ENCODE assay signal across 18 cellular contexts in the genomic region with DNA sequence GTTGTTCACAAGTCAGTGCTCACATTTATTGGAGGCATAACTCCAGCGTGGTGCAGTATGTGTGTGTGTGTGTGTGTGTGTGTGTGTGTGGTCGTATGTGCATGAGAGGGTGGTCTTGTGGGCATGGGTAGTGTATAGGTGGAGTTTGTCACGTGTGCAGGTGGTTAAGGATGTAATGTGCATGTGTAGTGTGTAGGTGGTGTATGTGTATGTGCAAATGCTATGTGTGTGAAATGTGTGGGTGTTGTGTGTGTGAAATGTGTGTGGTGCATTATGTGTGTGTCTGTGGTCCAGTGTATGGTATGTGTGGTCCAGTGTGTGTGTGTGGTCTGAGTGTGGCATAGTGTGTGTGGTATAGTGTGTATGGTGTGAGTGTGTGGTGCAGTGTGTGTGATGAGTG.
"Had no signal": no experiment of that assay in that cellular context is flagged by ENCODE, and none has a peak within 500 bp of the region (broad histone marks: within the 10 kb centered on the region; RNA-seq: fewer than 3 reads in every experiment).

No MANE protein-coding gene starts in this region.

- H3K4me1 ChIP-seq: adrenal gland, breast epithelium, lower lobe of right lung had no signal

- H3K9me3 ChIP-seq: adrenal gland, breast epithelium, lower lobe of right lung, psoas muscle, stomach had no signal

- H3K4me3 ChIP-seq: adrenal gland, breast epithelium, lower lobe of right lung, psoas muscle, smooth muscle cell, stomach had no signal

- H3K4me2 ChIP-seq: smooth muscle cell had no signal

- H3K27ac ChIP-seq: breast epithelium, epithelial cell of prostate, psoas muscle, stomach had no signal

- H3K36me3 Mint-ChIP-seq: activated naive CD4-positive, alpha-beta T cell treated with anti-CD3 and anti-CD28 coated beads, Interleukin-2, amount 50 U/mL, for 72 hours; stimulated activated effector memory CD8-positive, alpha-beta T cell treated with anti-CD3 and anti-CD28 coated beads, Interleukin-12 subunit alpha, Interleukin-12 subunit beta, amount 100 ng/mL, for 72 hours; type B pancreatic cell had no signal

- ATAC-seq: activated CD4-positive, alpha-beta T cell treated with anti-CD3 and anti-CD28 coated beads for 36 hours; psoas muscle had no signal

- H3K4me1 Mint-ChIP-seq: activated CD4-positive, alpha-beta T cell treated with anti-CD3 and anti-CD28 coated beads for 36 hours; stimulated activated effector memory CD8-positive, alpha-beta T cell treated with anti-CD3 and anti-CD28 coated beads, Interleukin-12 subunit alpha, Interleukin-12 subunit beta, amount 100 ng/mL, for 72 hours had no signal

- H3K9me3 Mint-ChIP-seq: activated naive CD4-positive, alpha-beta T cell treated with anti-CD3 and anti-CD28 coated beads, Interleukin-2, amount 50 U/mL, for 72 hours; neural crest cell; stimulated activated effector memory CD8-positive, alpha-beta T cell treated with anti-CD3 and anti-CD28 coated beads, Interleukin-12 subunit alpha, Interleukin-12 subunit beta, amount 100 ng/mL, for 72 hours; type B pancreatic cell had no signal

- H3K27me3 ChIP-seq: adrenal gland, breast epithelium, stomach had no signal

- H3K27ac Mint-ChIP-seq: activated CD4-positive, alpha-beta T cell treated with anti-CD3 and anti-CD28 coated beads for 36 hours; activated naive CD4-positive, alpha-beta T cell treated with anti-CD3 and anti-CD28 coated beads, Interleukin-2, amount 50 U/mL, for 72 hours; stimulated activated effector memory CD8-positive, alpha-beta T cell treated with anti-CD3 and anti-CD28 coated beads, Interleukin-12 subunit alpha, Interleukin-12 subunit beta, amount 100 ng/mL, for 72 hours; type B pancreatic cell had no signal

- H3K36me3 ChIP-seq: adrenal gland, breast epithelium, lower lobe of right lung, stomach had no signal

- H3K4me3 Mint-ChIP-seq: activated CD4-positive, alpha-beta T cell treated with anti-CD3 and anti-CD28 coated beads for 36 hours; neural crest cell; stimulated activated effector memory CD8-positive, alpha-beta T cell treated with anti-CD3 and anti-CD28 coated beads, Interleukin-12 subunit alpha, Interleukin-12 subunit beta, amount 100 ng/mL, for 72 hours; type B pancreatic cell had no signal

- DNase-seq: activated CD4-positive, alpha-beta T cell treated with anti-CD3 and anti-CD28 coated beads for 36 hours; activated CD4-positive, alpha-beta T cell treated with anti-CD3 and anti-CD28 coated beads, Interleukin-2, amount 50 U/mL, for 48 hours; activated gamma-delta T cell treated with Interleukin-2 at 50 U/mL for 16 hours; effector memory CD4-positive, alpha-beta T cell; foreskin fibroblast; lower lobe of right lung; stimulated activated CD4-positive, alpha-beta T cell treated with anti-CD3 and anti-CD28 coated beads, Interleukin-4, amount 100 ng/mL, for 1 hour; SW 1271 had no signal
